1 cellular context compared by ENCODE assay signal in genomic region chr4:184684491-184685189, GRCh38.
TF ChIP-seq lines count a peak whose summit lies in the region.

No MANE protein-coding gene starts in this region.

TF ChIP-seq in HepG2, 621 proteins besides CTCF, POLR2A, EP300 and RAD21:
- TF ChIP-seq HMG20B (CRISPR knock-in tag; conservative IDR thresholded peaks at IDR 0.05): no peak
- no peak for TF ChIP-seq ETV5 (CRISPR knock-in tag; IDR thresholded peaks at IDR 0.05; ENCODE audit: borderline replicate concordance)
- TF ChIP-seq STAT6 (CRISPR knock-in tag; IDR thresholded peaks at IDR 0.05; ENCODE audit: borderline replicate concordance): no peak
- no peak for TF ChIP-seq ZNF446 (CRISPR knock-in tag; IDR thresholded peaks at IDR 0.05)
- TF ChIP-seq HMG20A (CRISPR knock-in tag; IDR thresholded peaks at IDR 0.05; ENCODE audit: borderline replicate concordance): no peak
